ENCODE assay signal across 1 cellular context in the genomic region with DNA sequence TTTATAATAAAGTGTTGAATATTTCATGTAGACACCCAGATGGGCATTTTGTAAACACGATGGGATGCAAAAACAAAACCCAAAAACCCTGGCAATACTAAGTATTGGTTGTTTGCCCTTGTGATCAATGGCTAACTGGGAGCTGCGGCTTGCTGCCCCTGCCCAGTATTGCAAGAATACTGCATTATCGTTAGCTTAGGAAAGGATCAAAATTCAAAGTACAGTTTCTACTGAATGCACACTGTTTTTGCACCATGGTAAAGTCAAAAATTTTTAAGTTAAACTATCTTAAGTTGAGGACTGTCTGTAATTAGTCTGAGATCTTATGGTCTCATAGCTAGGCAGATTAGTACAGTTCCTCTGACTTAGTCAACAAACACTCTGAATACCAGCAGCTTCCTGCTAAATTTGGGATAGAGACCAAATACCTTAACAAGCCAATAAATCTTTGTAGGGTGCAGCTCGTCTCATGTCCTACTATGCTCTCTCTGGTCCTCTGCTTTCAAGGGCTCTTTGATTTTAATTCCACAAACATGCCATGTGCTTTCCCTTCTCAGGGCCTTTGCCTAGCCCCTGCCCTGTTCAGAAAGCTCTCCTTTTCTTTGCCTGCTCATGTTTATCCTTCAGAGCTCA.
TF ChIP-seq lines count a peak whose summit lies in the region.

No MANE protein-coding gene starts in this region.

TF ChIP-seq in GM12878, 131 proteins besides CTCF, POLR2A, EP300 and RAD21:
- TF ChIP-seq TCF12 (IDR thresholded peaks at IDR 0.05; ENCODE audit: low read depth, low read length): no peak
- no peak for TF ChIP-seq IKZF1 (conservative IDR thresholded peaks at IDR 0.05)
- no peak for TF ChIP-seq GATAD2B (conservative IDR thresholded peaks at IDR 0.05; ENCODE audit: low read depth)
